ENCODE assay signal across 6 cellular contexts in the genomic region with DNA sequence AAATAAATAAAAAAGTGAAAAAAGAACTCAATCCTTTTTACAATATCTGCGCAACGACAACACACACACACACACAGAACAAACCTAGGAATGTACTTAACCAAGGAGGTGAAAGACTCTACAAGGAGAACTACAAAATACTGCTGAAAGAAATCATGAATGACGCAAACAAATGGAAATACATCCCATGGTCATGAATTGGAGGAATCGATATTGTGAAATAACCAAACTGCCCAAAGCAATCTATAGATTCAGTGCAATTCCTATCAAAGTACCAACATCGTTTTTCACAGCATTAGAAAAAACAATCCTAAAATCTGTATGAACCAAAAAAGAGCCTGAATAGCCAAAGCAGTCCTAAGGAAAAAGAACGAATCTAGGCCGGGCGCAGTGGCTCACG. TPM values are rescaled to one million over a fixed set of nuclear protein-coding genes. Genes with fewer than 3 reads are reported as not detected.
"Had no signal": no experiment of that assay in that cellular context is flagged by ENCODE, and none has a peak within 500 bp of the region (broad histone marks: within the 10 kb centered on the region; RNA-seq: fewer than 3 reads in every experiment).

No MANE protein-coding gene starts in this region.

- FAIRE-seq: HTR-8/SVneo had no signal

- H3K27ac ChIP-seq: HL-60, KMS-11 had no signal

- H3K9ac ChIP-seq: KMS-11 had no signal

- H3K4me2 ChIP-seq: KMS-11 had no signal

- DNase-seq: KBM-7, KG1 had no signal

RNA-seq across cellular contexts. Expression of a gene that starts 29.9 kb away (rescaled TPM):
- polyA plus RNA-seq: IgD-negative memory B cell had no signal
